ENCODE assay signal across 21 cellular contexts in the genomic region with DNA sequence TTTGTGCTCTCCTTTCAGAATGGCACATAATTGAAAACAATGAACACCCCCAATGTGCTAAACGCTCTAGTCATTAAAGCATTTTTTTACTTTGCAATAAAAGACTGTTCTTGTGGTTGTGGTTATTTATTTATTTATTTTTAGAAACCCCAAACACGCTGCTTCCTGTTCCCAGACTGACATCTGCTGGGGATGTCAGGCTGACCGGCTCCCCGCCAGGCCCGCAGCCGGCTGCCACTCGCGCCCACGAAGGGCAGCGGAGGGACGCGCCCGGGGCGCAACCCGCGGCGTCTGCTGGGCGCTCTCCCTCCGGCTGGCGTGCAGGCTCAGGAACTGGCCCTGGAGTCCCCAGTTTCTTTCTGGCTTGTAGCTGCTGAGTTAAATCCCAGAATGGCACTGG.
DNase-seq lines count a peak whose midpoint lies in the region; ATAC-seq, FAIRE-seq and TF ChIP-seq lines count a peak whose summit lies in the region.
"Had no signal": no experiment of that assay in that cellular context is flagged by ENCODE, and none has a peak within 500 bp of the region (broad histone marks: within the 10 kb centered on the region; RNA-seq: fewer than 3 reads in every experiment).

No MANE protein-coding gene starts in this region.

- no peak overlapping the region for H3K9ac ChIP-seq in H1 (replicated peaks in 1 of 4; ENCODE audit: extremely low read depth in 1 of 4, low read depth in 3 of 4, low read length in 3 of 4)

- intact Hi-C loops in left ventricle myocardium inferior (cut with micrococcal nuclease): loop anchor here (10.0 kb wide), 1 partner anchor 163 kb away; no protein-coding TSS in a partner anchor
- intact Hi-C loops in Right ventricle myocardium inferior (cut with DNase I): loop anchor here (10.0 kb wide), 1 partner anchor 297 kb away; no protein-coding TSS in a partner anchor
- intact Hi-C loops in upper lobe of right lung (cut with DNase I): no loop called here
- intact Hi-C loops in stomach (cut with DNase I; ENCODE audit: low total_unique reads): no loop called here
- intact Hi-C loops in uterus (cut with DNase I; ENCODE audit: low total_unique reads): no loop called here

- no peak for FAIRE-seq in H1 (lab: Jason Lieb, UNC)
- FAIRE-seq: frontal cortex had no signal

- H2BK5ac ChIP-seq in H1 (ENCODE audit: low read depth, low read length): peak overlapping the region; percentile 15; the same call in 1 of the 2 replicates

- no peak overlapping the region for H2AK5ac ChIP-seq in H1 (ENCODE audit: low read depth, low read length)

- H2BK120ac ChIP-seq in H1 (replicated peaks; ENCODE audit: low read depth, low read length): no peak overlapping the region

- no peaks in the 10 kb centered on the region for H3K79me2 ChIP-seq in H1 (ENCODE audit: control insufficient read depth in 1 of 2, insufficient read depth in 2 of 2, low read length in 2 of 2)

- no peak overlapping the region for H4K8ac ChIP-seq in H1 (ENCODE audit: extremely low read depth, insufficient read depth, low read length)

- H4K91ac ChIP-seq in H1 (replicated peaks; ENCODE audit: insufficient read length, low read length): no peak overlapping the region

- TF ChIP-seq EP300 in Ishikawa (IDR thresholded peaks at IDR 0.05; ENCODE audit: borderline replicate concordance) (no peak), H1 (IDR thresholded peaks at IDR 0.05; ENCODE audit: borderline replicate concordance in 1 of 2, low read depth in 2 of 2, low read length in 2 of 2) (no peak), stomach (IDR thresholded peaks at IDR 0.05) (no peak)

- no peaks in the 10 kb centered on the region for H3K79me1 ChIP-seq in H1 (ENCODE audit: low read depth, low read length)

- DNase-seq in left ventricle myocardium inferior: no peak
- no peak for DNase-seq in Right ventricle myocardium inferior (ENCODE audit: missing footprints)
- no peak for DNase-seq in H1 (ENCODE audit: low read depth in 1 of 2, low spot score in 2 of 2)
- DNase-seq in upper lobe of right lung: no peak
- no peak for DNase-seq in medulla oblongata (ENCODE audit: extremely low spot score)
- DNase-seq in stomach: no peak
- DNase-seq in uterus: no peak
- DNase-seq: activated CD4-positive, alpha-beta T cell treated with anti-CD3 and anti-CD28 coated beads, Interleukin-2, amount 10 ng/mL, durations not matched to agents 7 days and 5 days; activated CD8-positive, alpha-beta memory T cell treated with anti-CD3 and anti-CD28 coated beads, Interleukin-2, amount 50 U/mL, for 4 hours; CD4-positive, alpha-beta T cell; DMS79; left cardiac atrium; midbrain; NCI-H510A treated with DMSO at 0.1 percent for 48 hours; nephron progenitor cell; SHP77 treated with DMSO at 0.1 percent for 48 hours; stimulated activated CD4-positive, alpha-beta T cell treated with anti-CD3 and anti-CD28 coated beads, Interleukin-2, amount 100 ng/mL, for 48 hours; stimulated activated naive CD8-positive, alpha-beta T cell treated with anti-CD3 and anti-CD28 coated beads, Interleukin-15, amount 100 ng/mL, for 72 hours; T-helper 17 cell had no signal

- no peak overlapping the region for H3K56ac ChIP-seq in H1 (replicated peaks; ENCODE audit: insufficient read length, low read depth, low read length)

- H2BK15ac ChIP-seq in H1 (ENCODE audit: low read length): no peak overlapping the region; the same call in 1 of the 2 replicates

- no peak overlapping the region for H3K23ac ChIP-seq in H1 (ENCODE audit: insufficient read length)

- no peak overlapping the region for H2AFZ ChIP-seq in H1 (ENCODE audit: low read length)

- no peaks in the 10 kb centered on the region for H3K27me3 ChIP-seq in left ventricle myocardium inferior (ENCODE audit: low read depth)
- no peaks in the 10 kb centered on the region for H3K27me3 ChIP-seq in H1 (replicated peaks in 1 of 4; ENCODE audit: control insufficient read depth in 3 of 4, extremely low read depth in 1 of 4, insufficient read depth in 3 of 4, low read length in 3 of 4)
- no peaks in the 10 kb centered on the region for H3K27me3 ChIP-seq in upper lobe of right lung
- no peaks in the 10 kb centered on the region for H3K27me3 ChIP-seq in stomach
- no peaks in the 10 kb centered on the region for H3K27me3 ChIP-seq in uterus

- H3K27ac ChIP-seq in left ventricle myocardium inferior (replicated peaks) (no peak overlapping the region), H1 (ENCODE audit: low read depth, low read length) (no peak overlapping the region), upper lobe of right lung (no peak overlapping the region), stomach (no peak overlapping the region), uterus (no peak overlapping the region)

- H2BK12ac ChIP-seq in H1 (ENCODE audit: low read depth, low read length): peak overlapping the region; percentile 94; the same call in 1 of the 2 replicates

- H3K36me3 ChIP-seq in left ventricle myocardium inferior: no peaks in the 10 kb centered on the region
- no peaks in the 10 kb centered on the region for H3K36me3 ChIP-seq in H1 (ENCODE audit: control insufficient read depth in 2 of 4, insufficient read depth in 4 of 4, low read length in 3 of 4)
- no peaks in the 10 kb centered on the region for H3K36me3 ChIP-seq in upper lobe of right lung
- no peaks in the 10 kb centered on the region for H3K36me3 ChIP-seq in stomach
- H3K36me3 ChIP-seq in uterus: no peaks in the 10 kb centered on the region

- peak; percentile 27 for TF ChIP-seq CTCF in left ventricle myocardium inferior (IDR thresholded peaks at IDR 0.05; ENCODE audit: borderline replicate concordance)
- peak; percentile 6 to 30 (median 15); a peak in 3 of 4 replicates for TF ChIP-seq CTCF in H1 (IDR thresholded peaks at IDR 0.05; ENCODE audit: control extremely low read depth in 1 of 3, insufficient read depth in 1 of 3, low read depth in 1 of 3, low read length in 3 of 3)
- no peak for TF ChIP-seq CTCF in upper lobe of right lung (IDR thresholded peaks at IDR 0.05)
- no peak for TF ChIP-seq CTCF in stomach (IDR thresholded peaks at IDR 0.05)
- no peak for TF ChIP-seq CTCF in uterus (IDR thresholded peaks at IDR 0.05)

- H3K4me3 ChIP-seq in left ventricle myocardium inferior: no peak overlapping the region
- no peak overlapping the region for H3K4me3 ChIP-seq in H1 (ENCODE audit: extremely low read depth in 1 of 4, insufficient read depth in 2 of 4, low read depth in 3 of 4, low read length in 4 of 4)
- H3K4me3 ChIP-seq in upper lobe of right lung: no peak overlapping the region
- H3K4me3 ChIP-seq in stomach: no peak overlapping the region
- no peak overlapping the region for H3K4me3 ChIP-seq in uterus

- TF ChIP-seq RAD21 in Ishikawa (IDR thresholded peaks at IDR 0.05; ENCODE audit: low read depth) (peak; percentile 12; the same call in 1 of the 2 replicates), H1 (IDR thresholded peaks at IDR 0.05 in 1 of 2, conservative IDR thresholded peaks at IDR 0.05 in 1 of 2; ENCODE audit: low read depth in 2 of 2, low read length in 2 of 2) (peak; percentile 42 to 60)

- H4K20me1 ChIP-seq in H1 (replicated peaks in 1 of 2; ENCODE audit: control insufficient read depth in 1 of 2, insufficient read depth in 2 of 2, low read length in 2 of 2): no peaks in the 10 kb centered on the region

- POLR2A ChIA-PET in H1 (lab: Charles Lee; ENCODE audit: partially characterized antibody): interaction anchor here (1.6 kb wide), 1 partner anchor 10 kb away, joined by 3 read pairs; no protein-coding TSS in a partner anchor

- WGBS in H1 (ENCODE audit: extremely low coverage in 1 of 2, insufficient coverage in 1 of 2, insufficient read length in 1 of 2, insufficient replicate concordance in 2 of 2, low coverage in 1 of 2, low lambda C conversion rate in 2 of 2, missing lambda C conversion rate in 1 of 2), 2 experiments: 90% methylated on average over 20 of the region's 20 CpGs; no CpG with 5 or more reads in 1 of the 2 experiments
- WGBS in stomach, 5 donors: 84 to 89% (median 88%) methylated on average over 16 to 20 of the region's 20 CpGs

- H3K4me2 ChIP-seq in H1 (ENCODE audit: insufficient read depth in 1 of 2, low read depth in 2 of 2, low read length in 2 of 2): no peak overlapping the region

- CTCF ChIA-PET in H1 (lab: Charles Lee; ENCODE audit: partially characterized antibody): interaction anchor here (0.8 to 1.4 kb wide), 8 partner anchors 8 to 299 kb away, joined by 3 to 9 read pairs (median 3); no protein-coding TSS in a partner anchor

- no peak overlapping the region for H3K14ac ChIP-seq in H1 (ENCODE audit: insufficient read length)

- no peak overlapping the region for H2BK20ac ChIP-seq in H1 (ENCODE audit: low read length)

- no peak for ATAC-seq in Right ventricle myocardium inferior
- no peak for ATAC-seq in upper lobe of right lung
- ATAC-seq: left cardiac atrium; stimulated activated naive CD8-positive, alpha-beta T cell treated with anti-CD3 and anti-CD28 coated beads, Interleukin-15, amount 100 ng/mL, for 72 hours; T-helper 17 cell had no signal

- H4K5ac ChIP-seq in H1 (ENCODE audit: insufficient read length, low read depth, low read length): no peak overlapping the region

- H3K9me3 ChIP-seq in left ventricle myocardium inferior (replicated peaks) (no peaks in the 10 kb centered on the region), H1 (ENCODE audit: insufficient read depth in 2 of 2, low read depth in 1 of 2, low read length in 1 of 2) (no peaks in the 10 kb centered on the region), upper lobe of right lung (no peaks in the 10 kb centered on the region), stomach (no peaks in the 10 kb centered on the region), uterus (no peaks in the 10 kb centered on the region)

- H3K4ac ChIP-seq in H1 (replicated peaks; ENCODE audit: insufficient read length, low read depth, low read length): no peak overlapping the region

- no peaks in the 10 kb centered on the region; the same call in 1 of the 2 replicates for H3K23me2 ChIP-seq in H1 (ENCODE audit: low read depth, low read length)

- H3K4me1 ChIP-seq in left ventricle myocardium inferior (peaks cover 16% of the 10 kb centered on the region), H1 (replicated peaks in 1 of 4; ENCODE audit: control insufficient read depth in 3 of 4, insufficient read depth in 4 of 4, low read length in 3 of 4) (peaks cover 1 to 11% (median 7%) of the 10 kb centered on the region in 4 experiments; a peak in 6 of 7 replicates), upper lobe of right lung (no peaks in the 10 kb centered on the region), stomach (peaks cover 12 to 22% (median 16%) of the 10 kb centered on the region in 4 donors), uterus (no peaks in the 10 kb centered on the region)

- 0 out of 2 replicates have a peak overlapping the region, but pooled peaks have one; percentile 1 for H3K18ac ChIP-seq in H1 (ENCODE audit: extremely low read depth, low read length)

- TF ChIP-seq POLR2A in H1 (IDR thresholded peaks at IDR 0.05; ENCODE audit: control extremely low read depth in 1 of 2, low read depth in 2 of 2, low read length in 2 of 2) (no peak), stomach (IDR thresholded peaks at IDR 0.05) (no peak), uterus (IDR thresholded peaks at IDR 0.05) (no peak)

TF ChIP-seq in H1, 55 proteins besides CTCF, POLR2A, EP300 and RAD21:
- TF ChIP-seq RBBP5 (IDR thresholded peaks at IDR 0.05; ENCODE audit: borderline replicate concordance, low read depth, low read length) (no peak), CEBPB (IDR thresholded peaks at IDR 0.05; ENCODE audit: low read depth, low read length) (no peak)
TF ChIP-seq in H1: peak in this region for 0.

Comparison
In these comparisons a context has a peak if more than half of its experiments do, and no peak if none do; other contexts are left out.
1. CTCF ChIP-seq: peak in left ventricle myocardium inferior (single experiment) and H1 (3 of 3); none in upper lobe of right lung (single experiment), stomach (0 of 7) and uterus (0 of 4).
2. intact Hi-C loops: an anchor here in left ventricle myocardium inferior (10.0 kb wide) and Right ventricle myocardium inferior (10.0 kb wide); none called in upper lobe of right lung, stomach and uterus.